In genomic region chr18:61019902-61020301, GRCh38 we compare ENCODE assay signal across 26 cellular contexts.
"Had no signal": no experiment of that assay in that cellular context is flagged by ENCODE, and none has a peak within 500 bp of the region (broad histone marks: within the 10 kb centered on the region; RNA-seq: fewer than 3 reads in every experiment).

No MANE protein-coding gene starts in this region.

- DNase-seq: islet precursor cell; left ventricle myocardium inferior; mesendoderm; naive B cell; natural killer cell; nephron progenitor cell; occipital lobe; psoas muscle; right lobe of liver; stimulated activated CD4-positive, alpha-beta T cell treated with anti-CD3 and anti-CD28 coated beads, Interleukin-1b, Interleukin-23, amount 100 ng/mL, for 48 hours; stimulated activated CD4-positive, alpha-beta T cell treated with anti-CD3 and anti-CD28 coated beads, Interleukin-2, amount 100 ng/mL, for 48 hours; stimulated activated CD4-positive, alpha-beta T cell treated with anti-CD3 and anti-CD28 coated beads, Interleukin-4, amount 100 ng/mL, for 4 hours; stimulated activated CD8-positive, alpha-beta memory T cell treated with anti-CD3 and anti-CD28 coated beads, Interleukin-4, amount 100 ng/mL, for 48 hours; stimulated activated naive CD4-positive, alpha-beta T cell treated with Interleukin-2 at 50 U/mL for 16 hours; stimulated activated naive CD8-positive, alpha-beta T cell treated with anti-CD3 and anti-CD28 coated beads, Interleukin-15, amount 100 ng/mL, for 72 hours; substantia nigra had no signal

- H3K36me3 Mint-ChIP-seq: mesothelial cell of epicardium; naive B cell; neural progenitor cell; stimulated activated memory B cell treated with anti-CD40 and anti-IgM and Interleukin-4, amounts not matched to agents 10 μg/mL and 1 μg/mL and 100 μg/mL, for 72 hours; type B pancreatic cell had no signal

- H3K27ac Mint-ChIP-seq: mesothelial cell of epicardium; naive B cell; natural killer cell; nephron progenitor cell; neural progenitor cell; stimulated activated memory B cell treated with anti-CD40 and anti-IgM and Interleukin-4, amounts not matched to agents 10 μg/mL and 1 μg/mL and 100 μg/mL, for 72 hours; stimulated activated naive CD8-positive, alpha-beta T cell treated with anti-CD3 and anti-CD28 coated beads, Interleukin-15, amount 100 ng/mL, for 72 hours; type B pancreatic cell had no signal

- H2AFZ ChIP-seq: neural progenitor cell, parathyroid adenoma had no signal

- H3K4me3 ChIP-seq: left ventricle myocardium inferior, lung, neural progenitor cell, psoas muscle, right lobe of liver, smooth muscle cell, tibial nerve, vagina had no signal

- H3K27ac ChIP-seq: left ventricle myocardium inferior, neural progenitor cell, neutrophil, parathyroid adenoma, psoas muscle, right lobe of liver, tibial nerve, vagina had no signal

- H3K4me1 Mint-ChIP-seq: naive B cell; natural killer cell; nephron progenitor cell; stimulated activated memory B cell treated with anti-CD40 and anti-IgM and Interleukin-4, amounts not matched to agents 10 μg/mL and 1 μg/mL and 100 μg/mL, for 72 hours; stimulated activated naive CD8-positive, alpha-beta T cell treated with anti-CD3 and anti-CD28 coated beads, Interleukin-15, amount 100 ng/mL, for 72 hours had no signal

- H3K9ac ChIP-seq: neural progenitor cell, parathyroid adenoma had no signal

- H3K4me3 Mint-ChIP-seq: mesothelial cell of epicardium; naive B cell; natural killer cell; nephron progenitor cell; neural progenitor cell; stimulated activated memory B cell treated with anti-CD40 and anti-IgM and Interleukin-4, amounts not matched to agents 10 μg/mL and 1 μg/mL and 100 μg/mL, for 72 hours; stimulated activated naive CD8-positive, alpha-beta T cell treated with anti-CD3 and anti-CD28 coated beads, Interleukin-15, amount 100 ng/mL, for 72 hours; type B pancreatic cell had no signal

- H3K27me3 Mint-ChIP-seq: naive B cell; stimulated activated memory B cell treated with anti-CD40 and anti-IgM and Interleukin-4, amounts not matched to agents 10 μg/mL and 1 μg/mL and 100 μg/mL, for 72 hours; stimulated activated naive CD8-positive, alpha-beta T cell treated with anti-CD3 and anti-CD28 coated beads, Interleukin-15, amount 100 ng/mL, for 72 hours; type B pancreatic cell had no signal

- H3K9me3 ChIP-seq: left ventricle myocardium inferior, neutrophil, psoas muscle, right lobe of liver, vagina had no signal

- H3K4me2 ChIP-seq: neural progenitor cell, smooth muscle cell had no signal

- H3K36me3 ChIP-seq: left ventricle myocardium inferior, neural progenitor cell, neutrophil, right lobe of liver, tibial nerve, vagina had no signal

- H3K9me3 Mint-ChIP-seq: nephron progenitor cell, neural progenitor cell had no signal

- H3K4me1 ChIP-seq: left ventricle myocardium inferior, neural progenitor cell, parathyroid adenoma, psoas muscle, right lobe of liver, tibial nerve, vagina had no signal

- H3K27me3 ChIP-seq: neural progenitor cell, neutrophil, right lobe of liver, tibial nerve, vagina had no signal

- H3K79me2 ChIP-seq: parathyroid adenoma had no signal
